Comparison of ENCODE assay signal across 1 cellular context in the genomic region with DNA sequence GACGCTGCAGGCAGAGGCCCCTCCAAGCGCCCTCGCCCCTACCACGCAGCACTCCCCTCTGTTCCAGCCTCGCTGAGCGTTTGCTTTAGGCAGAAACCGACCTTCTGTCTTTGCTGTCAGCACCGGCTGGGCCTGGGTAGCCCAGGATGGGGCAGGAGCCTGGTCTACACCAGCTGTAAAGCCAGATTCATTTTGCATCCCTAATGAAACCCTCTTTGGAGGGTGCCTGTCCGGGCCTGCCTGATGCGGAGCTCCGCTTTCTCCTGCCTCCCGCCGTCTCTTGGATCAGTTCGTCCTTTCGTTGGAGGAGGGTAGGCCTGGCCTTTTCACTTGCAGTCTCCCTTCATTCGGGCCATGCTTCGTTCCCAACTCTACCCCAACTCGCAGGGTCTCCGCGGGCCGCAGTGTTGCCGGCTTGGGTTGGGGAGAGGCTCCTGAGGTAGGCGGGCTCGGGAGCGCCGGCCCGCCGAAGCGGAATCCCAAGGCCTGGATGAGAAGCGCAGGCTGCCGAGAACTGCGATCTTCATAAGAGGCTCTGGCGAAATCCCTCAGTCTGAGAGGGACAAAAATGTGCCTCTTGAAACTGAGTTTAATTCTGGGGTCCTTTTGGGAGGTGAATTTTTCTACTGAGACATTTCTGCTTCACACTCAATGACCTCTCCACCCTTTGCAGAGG.
TF ChIP-seq lines count a peak whose summit lies in the region.

No MANE protein-coding gene starts in this region.

TF ChIP-seq in HEK293, 187 proteins besides CTCF, POLR2A, EP300 and RAD21 (continued from another document and continues in another):
- TF ChIP-seq ZBTB6 (tag by site-specific recombination; IDR thresholded peaks at IDR 0.05) (no peak; the same call in none of the 2 replicates), ZNF830 (tag by site-specific recombination; IDR thresholded peaks at IDR 0.05; ENCODE audit: low read depth) (no peak), ZBTB10 (tag by site-specific recombination; IDR thresholded peaks at IDR 0.05) (no peak), HOXC10 (CRISPR knock-in tag; IDR thresholded peaks at IDR 0.05) (no peak), KLF16 (tag by site-specific recombination; IDR thresholded peaks at IDR 0.05) (no peak), ZNF549 (tag by site-specific recombination; IDR thresholded peaks at IDR 0.05) (no peak), ZNF354C (tag by site-specific recombination; IDR thresholded peaks at IDR 0.05; ENCODE audit: borderline replicate concordance, low read depth) (no peak), ZNF530 (tag by site-specific recombination; IDR thresholded peaks at IDR 0.05; ENCODE audit: low read depth) (no peak), ZNF133 (tag by site-specific recombination; IDR thresholded peaks at IDR 0.05) (no peak), SP7 (tag by site-specific recombination; IDR thresholded peaks at IDR 0.05) (0 out of 2 replicates have a peak, but pooled peaks have one; percentile 15), ZNF10 (tag by site-specific recombination; IDR thresholded peaks at IDR 0.05) (0 out of 2 replicates have a peak, but pooled peaks have one; percentile 7), ZNF274 (IDR thresholded peaks at IDR 0.05; ENCODE audit: low read length) (no peak), ZNF274 (tag by site-specific recombination; IDR thresholded peaks at IDR 0.05; ENCODE audit: borderline replicate concordance) (no peak), ZNF664 (tag by site-specific recombination; IDR thresholded peaks at IDR 0.05) (peak; percentile 38; the same call in 1 of the 2 replicates), ZNF366 (tag by site-specific recombination; conservative IDR thresholded peaks at IDR 0.05) (peak; percentile 55), ZNF175 (tag by site-specific recombination; IDR thresholded peaks at IDR 0.05) (no peak), PRDM6 (tag by site-specific recombination; IDR thresholded peaks at IDR 0.05) (no peak), ZNF140 (tag by site-specific recombination; IDR thresholded peaks at IDR 0.05) (no peak), SP3 (tag by site-specific recombination; IDR thresholded peaks at IDR 0.05) (no peak), ZNF629 (tag by site-specific recombination; IDR thresholded peaks at IDR 0.05) (peak; percentile 10; the same call in 1 of the 2 replicates), ZBTB8A (tag by site-specific recombination; IDR thresholded peaks at IDR 0.05) (peak; percentile 53; the same call in 1 of the 2 replicates), ZNF654 (tag by site-specific recombination; IDR thresholded peaks at IDR 0.05; ENCODE audit: low read depth) (peak; percentile 5; the same call in 1 of the 2 replicates), REPIN1 (tag by site-specific recombination; IDR thresholded peaks at IDR 0.05; ENCODE audit: low read depth) (no peak), ZNF791 (tag by site-specific recombination; IDR thresholded peaks at IDR 0.05) (no peak), ZNF510 (tag by site-specific recombination; IDR thresholded peaks at IDR 0.05; ENCODE audit: insufficient replicate concordance) (no peak), ZNF292 (tag by site-specific recombination; IDR thresholded peaks at IDR 0.05; ENCODE audit: borderline replicate concordance, low read depth) (no peak), PRDM10 (tag by site-specific recombination; IDR thresholded peaks at IDR 0.05) (peak; percentile 63), ZNF548 (tag by site-specific recombination; IDR thresholded peaks at IDR 0.05) (no peak), ZNF266 (tag by site-specific recombination; IDR thresholded peaks at IDR 0.05; ENCODE audit: low read depth) (no peak), ZNF701 (tag by site-specific recombination; IDR thresholded peaks at IDR 0.05) (no peak), ZNF423 (tag by site-specific recombination; IDR thresholded peaks at IDR 0.05) (no peak), GLIS1 (tag by site-specific recombination; IDR thresholded peaks at IDR 0.05) (no peak), BCL11A (tag by site-specific recombination; IDR thresholded peaks at IDR 0.05; ENCODE audit: low read depth) (no peak), ZNF19 (tag by site-specific recombination; IDR thresholded peaks at IDR 0.05; ENCODE audit: low read depth) (no peak), ZNF433 (tag by site-specific recombination; IDR thresholded peaks at IDR 0.05; ENCODE audit: low read depth) (no peak), ZNF521 (tag by site-specific recombination; IDR thresholded peaks at IDR 0.05) (no peak), ZNF768 (tag by site-specific recombination; IDR thresholded peaks at IDR 0.05) (no peak), ZNF785 (tag by site-specific recombination; IDR thresholded peaks at IDR 0.05) (no peak), ZNF169 (tag by site-specific recombination; IDR thresholded peaks at IDR 0.05) (no peak), TSHZ1 (tag by site-specific recombination; IDR thresholded peaks at IDR 0.05; ENCODE audit: borderline replicate concordance) (no peak), ZNF560 (tag by site-specific recombination; IDR thresholded peaks at IDR 0.05; ENCODE audit: borderline replicate concordance) (no peak), KLF7 (tag by site-specific recombination; IDR thresholded peaks at IDR 0.05; ENCODE audit: borderline replicate concordance) (no peak), MZF1 (tag by site-specific recombination; IDR thresholded peaks at IDR 0.05; ENCODE audit: borderline replicate concordance) (peak; percentile 94)
- TF ChIP-seq, protein P1, sequence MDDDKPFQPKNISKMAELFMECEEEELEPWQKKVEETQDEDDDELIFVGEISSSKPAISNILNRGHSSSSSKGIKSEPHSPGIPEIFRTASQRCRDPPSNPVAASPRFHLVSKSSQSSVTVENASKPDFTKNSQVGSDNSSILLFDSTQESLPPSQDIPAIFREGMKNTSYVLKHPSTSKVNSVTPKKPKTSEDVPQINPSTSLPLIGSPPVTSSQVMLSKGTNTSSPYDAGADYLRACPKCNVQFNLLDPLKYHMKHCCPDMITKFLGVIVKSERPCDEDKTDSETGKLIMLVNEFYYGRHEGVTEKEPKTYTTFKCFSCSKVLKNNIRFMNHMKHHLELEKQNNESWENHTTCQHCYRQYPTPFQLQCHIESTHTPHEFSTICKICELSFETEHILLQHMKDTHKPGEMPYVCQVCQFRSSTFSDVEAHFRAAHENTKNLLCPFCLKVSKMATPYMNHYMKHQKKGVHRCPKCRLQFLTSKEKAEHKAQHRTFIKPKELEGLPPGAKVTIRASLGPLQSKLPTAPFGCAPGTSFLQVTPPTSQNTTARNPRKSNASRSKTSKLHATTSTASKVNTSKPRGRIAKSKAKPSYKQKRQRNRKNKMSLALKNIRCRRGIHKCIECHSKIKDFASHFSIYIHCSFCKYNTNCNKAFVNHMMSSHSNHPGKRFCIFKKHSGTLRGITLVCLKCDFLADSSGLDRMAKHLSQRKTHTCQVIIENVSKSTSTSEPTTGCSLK (tag by site-specific recombination; IDR thresholded peaks at IDR 0.05) = no peak
- TF ChIP-seq, protein P2, sequence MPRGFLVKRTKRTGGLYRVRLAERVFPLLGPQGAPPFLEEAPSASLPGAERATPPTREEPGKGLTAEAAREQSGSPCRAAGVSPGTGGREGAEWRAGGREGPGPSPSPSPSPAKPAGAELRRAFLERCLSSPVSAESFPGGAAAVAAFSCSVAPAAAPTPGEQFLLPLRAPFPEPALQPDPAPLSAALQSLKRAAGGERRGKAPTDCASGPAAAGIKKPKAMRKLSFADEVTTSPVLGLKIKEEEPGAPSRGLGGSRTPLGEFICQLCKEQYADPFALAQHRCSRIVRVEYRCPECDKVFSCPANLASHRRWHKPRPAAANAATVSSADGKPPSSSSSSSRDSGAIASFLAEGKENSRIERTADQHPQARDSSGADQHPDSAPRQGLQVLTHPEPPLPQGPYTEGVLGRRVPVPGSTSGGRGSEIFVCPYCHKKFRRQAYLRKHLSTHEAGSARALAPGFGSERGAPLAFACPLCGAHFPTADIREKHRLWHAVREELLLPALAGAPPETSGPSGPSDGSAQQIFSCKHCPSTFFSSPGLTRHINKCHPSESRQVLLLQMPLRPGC (tag by site-specific recombination; IDR thresholded peaks at IDR 0.05) = no peak
- TF ChIP-seq, protein P3, sequence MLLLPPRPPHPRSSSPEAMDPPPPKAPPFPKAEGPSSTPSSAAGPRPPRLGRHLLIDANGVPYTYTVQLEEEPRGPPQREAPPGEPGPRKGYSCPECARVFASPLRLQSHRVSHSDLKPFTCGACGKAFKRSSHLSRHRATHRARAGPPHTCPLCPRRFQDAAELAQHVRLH (tag by site-specific recombination; IDR thresholded peaks at IDR 0.05) = no peak
